9 cellular contexts compared by ENCODE assay signal in the genomic region with DNA sequence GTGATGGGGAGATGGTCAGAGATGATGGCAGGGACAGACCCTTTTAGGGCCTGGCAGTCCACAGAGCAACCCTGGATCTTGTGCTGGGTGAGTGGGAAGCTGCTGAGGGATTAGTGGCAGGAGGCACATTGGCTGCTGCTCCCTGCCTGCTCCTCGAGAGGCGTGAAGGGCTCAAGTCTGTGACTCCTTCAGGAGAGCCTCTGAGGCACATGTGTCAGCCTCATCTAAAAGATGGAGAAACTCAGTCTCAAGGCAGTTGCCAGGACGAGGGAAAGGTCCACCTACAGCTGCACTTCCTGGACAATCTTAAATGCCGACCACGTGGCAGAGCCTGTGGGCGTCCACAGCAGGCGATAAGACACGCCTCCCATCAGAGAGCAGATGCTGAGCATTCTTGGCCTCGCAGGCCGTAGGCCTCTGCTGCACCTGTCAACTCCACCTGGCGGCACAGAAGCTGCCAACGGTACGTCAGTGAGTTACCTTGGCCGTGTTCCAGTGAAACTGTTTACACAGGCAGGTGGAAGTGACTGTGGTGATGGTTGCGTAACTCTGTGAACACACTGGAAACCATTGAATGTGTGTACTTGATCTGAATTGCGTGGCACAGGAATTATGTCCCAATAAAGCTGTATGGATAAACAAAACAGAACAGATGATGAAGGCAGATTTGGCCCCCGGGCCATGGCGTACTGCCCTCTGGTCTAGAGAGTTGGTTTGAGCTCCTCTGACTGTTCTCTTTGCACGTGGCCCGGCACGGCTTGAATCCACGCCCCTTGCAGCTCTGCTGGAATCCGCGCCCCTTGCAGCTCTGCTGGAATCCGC.
A peak's percentile ranks its signal among the peaks of the same experiment; 100 is the strongest.
DNase-seq lines count a peak whose midpoint lies in the region; ATAC-seq and TF ChIP-seq lines count a peak whose summit lies in the region.
"Had no signal": no experiment of that assay in that cellular context is flagged by ENCODE, and none has a peak within 500 bp of the region (broad histone marks: within the 10 kb centered on the region; RNA-seq: fewer than 3 reads in every experiment).

No MANE protein-coding gene starts in this region.

- H3F3A ChIP-seq in SU-DHL-6 (ENCODE audit: insufficient read depth): no peaks in the 10 kb centered on the region
- no peaks in the 10 kb centered on the region for H3F3A ChIP-seq in SK-N-SH (replicated peaks; ENCODE audit: insufficient read depth)

- H3K27me3 ChIP-seq in SU-DHL-6 (ENCODE audit: low read length) (no peaks in the 10 kb centered on the region), SK-N-SH (ENCODE audit: insufficient read depth) (no peaks in the 10 kb centered on the region)

- H3K79me2 ChIP-seq in SU-DHL-6 (ENCODE audit: insufficient read depth, low read length): no peaks in the 10 kb centered on the region
- no peaks in the 10 kb centered on the region for H3K79me2 ChIP-seq in SK-N-SH (ENCODE audit: insufficient read depth)

- peak overlapping the region; percentile 46 for H2AFZ ChIP-seq in SU-DHL-6 (ENCODE audit: low read depth, low read length, severe bottlenecking)
- H2AFZ ChIP-seq in SK-N-SH (ENCODE audit: low read depth): no peak overlapping the region

- peak overlapping the region; percentile 49 for H3K27ac ChIP-seq in C4-2B
- H3K27ac ChIP-seq in SU-DHL-6 (ENCODE audit: low read depth, low read length): no peak overlapping the region
- H3K27ac ChIP-seq in cingulate gyrus (ENCODE audit: low read depth, low read length): peak overlapping the region; percentile 11
- H3K27ac ChIP-seq in SK-N-SH (ENCODE audit: low read depth in 2 of 2, low read length in 1 of 2): no peak overlapping the region

- H3K4me3 ChIP-seq in SU-DHL-6 (ENCODE audit: insufficient read depth, low read length, poor library complexity, severe bottlenecking) (no peak overlapping the region), SK-N-SH (ENCODE audit: low read depth in 2 of 2, low read length in 1 of 2) (no peak overlapping the region)

- no peak for ATAC-seq in HG02852 (IDR thresholded peaks at IDR 0.05; ENCODE audit: unreplicated experiment)
- no peak for ATAC-seq in HG02798 (IDR thresholded peaks at IDR 0.05; ENCODE audit: poor library complexity, unreplicated experiment)

- DNase-seq in MV-4-11 (lab: John Stamatoyannopoulos, UW) (peak; percentile 11), SK-N-SH (no peak)
- peak; percentile 22 for DNase-seq in stimulated activated CD4-positive, alpha-beta T cell treated with anti-CD3 and anti-CD28 coated beads, Interleukin-1b, Interleukin-23, amount 100 ng/mL, for 48 hours
- DNase-seq: naive B cell had no signal

- TF ChIP-seq CTCF in C4-2B (conservative IDR thresholded peaks at IDR 0.05) (peak; percentile 25), SU-DHL-6 (IDR thresholded peaks at IDR 0.05; ENCODE audit: insufficient read depth, low read length, poor library complexity, severe bottlenecking) (no peak), SK-N-SH (IDR thresholded peaks at IDR 0.05) (no peak)

- no peak for TF ChIP-seq EP300 in SK-N-SH (IDR thresholded peaks at IDR 0.05; ENCODE audit: borderline replicate concordance in 1 of 2, low read depth in 1 of 2, low read length in 1 of 2)

- H3K9me2 ChIP-seq in SU-DHL-6 (replicated peaks; ENCODE audit: insufficient read depth, low read length): no peaks in the 10 kb centered on the region
- H3K9me2 ChIP-seq in SK-N-SH: no peaks in the 10 kb centered on the region

- no peak overlapping the region for H3K4me2 ChIP-seq in SU-DHL-6 (ENCODE audit: low read depth, low read length, poor library complexity, severe bottlenecking)
- H3K4me2 ChIP-seq in SK-N-SH: no peak overlapping the region

- POLR2A ChIA-PET in SK-N-SH (lab: Yijun Ruan, JAX): interaction anchor here (1.4 kb wide), 1 partner anchor 13 kb away, joined by 3 read pairs; no protein-coding TSS in a partner anchor

- no peak overlapping the region for H3K9ac ChIP-seq in SU-DHL-6 (ENCODE audit: low read length)
- H3K9ac ChIP-seq in SK-N-SH: no peak overlapping the region

- H4K20me1 ChIP-seq in SU-DHL-6 (ENCODE audit: low read depth, low read length) (no peaks in the 10 kb centered on the region), SK-N-SH (ENCODE audit: insufficient read depth) (no peaks in the 10 kb centered on the region)

- 94% methylated on average over 23 of the region's 25 CpGs for WGBS in SK-N-SH (ENCODE audit: low lambda C conversion rate)

- CTCF ChIA-PET in SK-N-SH (lab: Yijun Ruan, JAX): interaction anchor here (0.9 to 18.0 kb wide), 6 partner anchors 13 to 137 kb away, joined by 4 to 226 read pairs (median 48); partner anchors contain the start of gene RNF144A

- H3K4me1 ChIP-seq in SK-N-SH (ENCODE audit: control insufficient read depth in 1 of 2, insufficient read depth in 2 of 2, low read depth in 1 of 2, low read length in 1 of 2): peaks cover 0 to 22% of the 10 kb centered on the region in 2 experiments; a peak in 1 of 4 replicates

- H3K9me3 ChIP-seq in SU-DHL-6 (ENCODE audit: insufficient read depth, low read length) (no peaks in the 10 kb centered on the region), SK-N-SH (no peaks in the 10 kb centered on the region)

- no peak for TF ChIP-seq RAD21 in SK-N-SH (IDR thresholded peaks at IDR 0.05; ENCODE audit: low read length)

- H3K36me3 ChIP-seq in SU-DHL-6 (ENCODE audit: low read length): no peaks in the 10 kb centered on the region
- peaks cover 5 to 60% of the 10 kb centered on the region in 2 experiments for H3K36me3 ChIP-seq in SK-N-SH (replicated peaks in 1 of 2; ENCODE audit: control insufficient read depth in 1 of 2, insufficient read depth in 2 of 2, low read length in 1 of 2)

TF ChIP-seq in SK-N-SH, 30 proteins besides CTCF, POLR2A, EP300 and RAD21:
- TF ChIP-seq NFIC (IDR thresholded peaks at IDR 0.05; ENCODE audit: borderline replicate concordance): no peak
- TF ChIP-seq FOXJ3 (CRISPR knock-in tag; IDR thresholded peaks at IDR 0.05): no peak
- TF ChIP-seq ELF1 (IDR thresholded peaks at IDR 0.05): no peak
- no peak for TF ChIP-seq ZBTB33 (IDR thresholded peaks at IDR 0.05; ENCODE audit: borderline replicate concordance, low read depth)
- TF ChIP-seq JUND (IDR thresholded peaks at IDR 0.05): no peak
- TF ChIP-seq, protein P1, sequence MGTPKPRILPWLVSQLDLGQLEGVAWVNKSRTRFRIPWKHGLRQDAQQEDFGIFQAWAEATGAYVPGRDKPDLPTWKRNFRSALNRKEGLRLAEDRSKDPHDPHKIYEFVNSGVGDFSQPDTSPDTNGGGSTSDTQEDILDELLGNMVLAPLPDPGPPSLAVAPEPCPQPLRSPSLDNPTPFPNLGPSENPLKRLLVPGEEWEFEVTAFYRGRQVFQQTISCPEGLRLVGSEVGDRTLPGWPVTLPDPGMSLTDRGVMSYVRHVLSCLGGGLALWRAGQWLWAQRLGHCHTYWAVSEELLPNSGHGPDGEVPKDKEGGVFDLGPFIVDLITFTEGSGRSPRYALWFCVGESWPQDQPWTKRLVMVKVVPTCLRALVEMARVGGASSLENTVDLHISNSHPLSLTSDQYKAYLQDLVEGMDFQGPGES (IDR thresholded peaks at IDR 0.05; ENCODE audit: low read depth, low read length): no peak
- no peak for TF ChIP-seq MAX (IDR thresholded peaks at IDR 0.05; ENCODE audit: low read depth)
- no peak for TF ChIP-seq MEF2A (IDR thresholded peaks at IDR 0.05; ENCODE audit: borderline replicate concordance, low read depth)
- no peak for TF ChIP-seq YY1 (IDR thresholded peaks at IDR 0.05; ENCODE audit: low read depth)
- no peak for TF ChIP-seq MXI1 (IDR thresholded peaks at IDR 0.05; ENCODE audit: low read depth, low read length)
- no peak for TF ChIP-seq USF1 (IDR thresholded peaks at IDR 0.05; ENCODE audit: borderline replicate concordance, low read depth)
- TF ChIP-seq NRF1 (IDR thresholded peaks at IDR 0.05; ENCODE audit: low read depth, low read length): no peak
- no peak for TF ChIP-seq POLR2AphosphoS5 (IDR thresholded peaks at IDR 0.05; ENCODE audit: low read depth, low read length)
- TF ChIP-seq, protein P2, sequence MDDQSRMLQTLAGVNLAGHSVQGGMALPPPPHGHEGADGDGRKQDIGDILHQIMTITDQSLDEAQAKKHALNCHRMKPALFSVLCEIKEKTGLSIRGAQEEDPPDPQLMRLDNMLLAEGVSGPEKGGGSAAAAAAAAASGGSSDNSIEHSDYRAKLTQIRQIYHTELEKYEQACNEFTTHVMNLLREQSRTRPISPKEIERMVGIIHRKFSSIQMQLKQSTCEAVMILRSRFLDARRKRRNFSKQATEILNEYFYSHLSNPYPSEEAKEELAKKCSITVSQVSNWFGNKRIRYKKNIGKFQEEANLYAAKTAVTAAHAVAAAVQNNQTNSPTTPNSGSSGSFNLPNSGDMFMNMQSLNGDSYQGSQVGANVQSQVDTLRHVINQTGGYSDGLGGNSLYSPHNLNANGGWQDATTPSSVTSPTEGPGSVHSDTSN (IDR thresholded peaks at IDR 0.05): no peak
- no peak for TF ChIP-seq CHD2 (IDR thresholded peaks at IDR 0.05; ENCODE audit: low read length, partially characterized antibody)
- no peak for TF ChIP-seq SIN3A (IDR thresholded peaks at IDR 0.05; ENCODE audit: borderline replicate concordance, low read depth, low read length)

Comparison
In these comparisons a context has a peak if more than half of its experiments do, and no peak if none do; other contexts are left out.
1. H3K27ac ChIP-seq: peak in C4-2B (single experiment) and cingulate gyrus (single experiment); none in SU-DHL-6 (single experiment) and SK-N-SH (0 of 2).